19 cellular contexts compared by ENCODE assay signal in the genomic region with DNA sequence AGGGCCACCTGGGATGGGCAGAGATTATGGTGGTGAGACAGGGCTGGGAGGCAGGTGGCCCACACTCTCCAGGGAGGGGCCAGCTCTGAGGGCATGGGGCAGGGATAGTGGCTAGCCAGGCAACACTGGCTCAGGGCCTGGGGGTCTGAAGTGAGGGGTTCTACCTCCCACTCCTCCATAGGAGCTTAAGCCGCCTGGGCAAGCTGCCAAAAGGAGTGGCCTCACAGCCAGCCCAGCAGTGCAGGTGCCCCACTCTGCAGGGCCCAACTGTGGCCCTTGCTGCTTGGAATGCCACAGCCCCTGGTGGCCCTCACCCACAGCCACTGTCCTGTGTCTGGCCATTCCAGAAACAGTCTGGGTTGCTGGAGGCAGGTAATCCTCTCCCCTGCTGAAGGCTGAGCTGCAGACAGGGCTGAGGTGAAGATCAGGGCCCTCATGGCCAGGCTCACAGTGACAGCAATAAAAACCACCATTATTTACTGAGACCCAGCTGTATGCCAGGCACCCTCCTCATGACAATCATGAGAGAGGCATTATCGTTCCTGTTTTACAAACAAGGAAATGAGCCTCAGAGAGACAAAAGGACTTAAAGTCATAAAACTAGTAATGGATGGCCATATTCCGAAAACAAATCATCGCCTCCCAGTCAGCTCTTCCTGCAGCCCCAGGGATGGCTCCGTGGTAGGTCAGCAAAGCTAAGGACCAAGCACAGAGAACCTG. TPM values are rescaled to one million over a fixed set of nuclear protein-coding genes. Genes with fewer than 3 reads are reported as not detected.
DNase-seq lines count a peak whose midpoint lies in the region; TF ChIP-seq lines count a peak whose summit lies in the region.
"Had no signal": no experiment of that assay in that cellular context is flagged by ENCODE, and none has a peak within 500 bp of the region (broad histone marks: within the 10 kb centered on the region; RNA-seq: fewer than 3 reads in every experiment).

No MANE protein-coding gene starts in this region.

- no peaks in the 10 kb centered on the region for H3F3A ChIP-seq in neural progenitor cell (ENCODE audit: low read depth)

- in situ Hi-C loops in SK-MEL-5 (cut with HindIII; ENCODE audit: low pct_unique_long_range_greater_than_20kb, low sequenced_read_pairs), result no loop called here

- H3K27ac ChIP-seq in neural progenitor cell, result no peak overlapping the region
- H3K27ac ChIP-seq: gastrocnemius medialis, upper lobe of left lung had no signal

- H3K27me3 Mint-ChIP-seq in neural progenitor cell (ENCODE audit: insufficient read depth, low read depth), result peaks cover 4% of the 10 kb centered on the region
- H3K27me3 Mint-ChIP-seq: activated naive CD4-positive, alpha-beta T cell treated with anti-CD3 and anti-CD28 coated beads, Interleukin-2, amount 50 U/mL, for 24 hours; B cell had no signal

- H3K4me3 Mint-ChIP-seq in neural progenitor cell, result no peak overlapping the region
- H3K4me3 Mint-ChIP-seq: activated naive CD4-positive, alpha-beta T cell treated with anti-CD3 and anti-CD28 coated beads, Interleukin-2, amount 50 U/mL, for 24 hours; B cell had no signal

- no peak overlapping the region for H2AFZ ChIP-seq in neural progenitor cell (replicated peaks)

- no peaks in the 10 kb centered on the region for H3K9me3 ChIP-seq in neural progenitor cell (ENCODE audit: low read depth)
- H3K9me3 ChIP-seq: Caco-2, gastrocnemius medialis, upper lobe of left lung had no signal

- no peaks in the 10 kb centered on the region for H3K9me3 Mint-ChIP-seq in neural progenitor cell
- H3K9me3 Mint-ChIP-seq: activated naive CD4-positive, alpha-beta T cell treated with anti-CD3 and anti-CD28 coated beads, Interleukin-2, amount 50 U/mL, for 24 hours had no signal

- no peak for TF ChIP-seq CTCF in neural progenitor cell (IDR thresholded peaks at IDR 0.05)

- H3K4me2 ChIP-seq in neural progenitor cell, result no peak overlapping the region

- H3K9ac ChIP-seq in neural progenitor cell, result no peak overlapping the region

- no peaks in the 10 kb centered on the region for H3K4me1 ChIP-seq in neural progenitor cell
- H3K4me1 ChIP-seq: Caco-2, gastrocnemius medialis, upper lobe of left lung had no signal

- no peaks in the 10 kb centered on the region for H3K4me1 Mint-ChIP-seq in neural progenitor cell
- H3K4me1 Mint-ChIP-seq: activated naive CD4-positive, alpha-beta T cell treated with anti-CD3 and anti-CD28 coated beads, Interleukin-2, amount 50 U/mL, for 24 hours; B cell had no signal

- H3K27me3 ChIP-seq in neural progenitor cell, result no peaks in the 10 kb centered on the region
- H3K27me3 ChIP-seq: gastrocnemius medialis, upper lobe of left lung had no signal

- H3K4me3 ChIP-seq in neural progenitor cell, result no peak overlapping the region
- H3K4me3 ChIP-seq: gastrocnemius medialis, upper lobe of left lung had no signal

- no peaks in the 10 kb centered on the region for H3K36me3 ChIP-seq in neural progenitor cell
- H3K36me3 ChIP-seq: gastrocnemius medialis had no signal

- no peaks in the 10 kb centered on the region for H4K20me1 ChIP-seq in neural progenitor cell (ENCODE audit: low read depth)

- DNase-seq in NCI-H1105 treated with DMSO at 0.1 percent for 48 hours (lab: John Stamatoyannopoulos, UW) (peak; percentile 12), NCI-H1105 (lab: John Stamatoyannopoulos, UW) (no peak), NCI-H2029 treated with DMSO at 0.1 percent for 48 hours (lab: John Stamatoyannopoulos, UW) (peak; percentile 74), SK-MEL-5 (ENCODE audit: low read depth, low spot score) (peak; percentile 20), neural progenitor cell (ENCODE audit: low spot score) (no peak), dermis blood vessel endothelial cell (no peak), NCI-H187 treated with DMSO at 0.1 percent for 48 hours (lab: John Stamatoyannopoulos, UW) (no peak), GM19238 (ENCODE audit: insufficient read length, low spot score) (no peak)
- DNase-seq: activated CD4-positive, CD25-positive, alpha-beta regulatory T cell treated with anti-CD3 and anti-CD28 coated beads, Interleukin-2, amount 50 U/mL, for 72 hours; activated T-cell treated with anti-CD3 and anti-CD28 coated beads, Interleukin-2, amount 50 U/mL, for 48 hours; Caco-2; effector CD4-positive, alpha-beta T cell; gastrocnemius medialis; hypothalamus; NCI-H1930; occipital lobe; upper lobe of left lung had no signal

- peaks cover 19% of the 10 kb centered on the region for H3K36me3 Mint-ChIP-seq in neural progenitor cell

- peak overlapping the region; percentile 66 for H3K27ac Mint-ChIP-seq in neural progenitor cell
- H3K27ac Mint-ChIP-seq: activated naive CD4-positive, alpha-beta T cell treated with anti-CD3 and anti-CD28 coated beads, Interleukin-2, amount 50 U/mL, for 24 hours; B cell had no signal

- H3K79me2 ChIP-seq in neural progenitor cell (ENCODE audit: low read depth), result no peaks in the 10 kb centered on the region

RNA-seq across cellular contexts. Expression of gene KIF21B, which starts 31.0 kb away (rescaled TPM):
- 0.74 and 0.85 TPM in 2 replicates for total RNA-seq in SK-MEL-5 (2014; rRNA removed; shearing (Covaris generic))
- polyA plus RNA-seq in SK-MEL-5 (2015; cell fraction: cytosol; rRNA removed), result 1.5 and 1.9 TPM in 2 replicates
- polyA plus RNA-seq in SK-MEL-5 (2015; cell fraction: nucleus; rRNA removed), result 0.87 and 1.6 TPM in 2 replicates
- total RNA-seq in neural progenitor cell (ENCODE audit: low replicate concordance) (6.4 and 15.6 TPM in 2 replicates), dermis blood vessel endothelial cell (2.2 and 4.4 TPM in 2 replicates)

Comparison
In these comparisons a context has a peak if more than half of its experiments do, and no peak if none do; other contexts are left out.
1. DNase-seq: peak in NCI-H1105 treated with DMSO at 0.1 percent for 48 hours (single experiment), NCI-H2029 treated with DMSO at 0.1 percent for 48 hours (single experiment) and SK-MEL-5 (single experiment); none in NCI-H1105 (single experiment), neural progenitor cell (single experiment), dermis blood vessel endothelial cell (single experiment), NCI-H187 treated with DMSO at 0.1 percent for 48 hours (single experiment) and GM19238 (single experiment).